ENCODE assay signal across 18 cellular contexts in genomic region chr4:16521156-16521915, GRCh38.
A peak's percentile ranks its signal among the peaks of the same experiment; 100 is the strongest.
DNase-seq lines count a peak whose midpoint lies in the region; ATAC-seq, FAIRE-seq and TF ChIP-seq lines count a peak whose summit lies in the region.
"Had no signal": no experiment of that assay in that cellular context is flagged by ENCODE, and none has a peak within 500 bp of the region (broad histone marks: within the 10 kb centered on the region; RNA-seq: fewer than 3 reads in every experiment).

No MANE protein-coding gene starts in this region.

- no peaks in the 10 kb centered on the region for H3K27me3 Mint-ChIP-seq in WTC11 (ENCODE audit: low read depth)
- H3K27me3 Mint-ChIP-seq: CD4-positive, alpha-beta T cell had no signal

- no peak overlapping the region for H2BK120ac ChIP-seq in mesenchymal stem cell (ENCODE audit: low read depth, low read length)

- no peak overlapping the region for H3K4ac ChIP-seq in mesenchymal stem cell (ENCODE audit: low read depth in 1 of 2, low read length in 2 of 2)

- H3K79me1 ChIP-seq in mesenchymal stem cell (replicated peaks; ENCODE audit: low read length, poor library complexity, severe bottlenecking) = no peaks in the 10 kb centered on the region

- peak; percentile 23 for FAIRE-seq in bronchial epithelial cell (lab: Jason Lieb, UNC)
- FAIRE-seq: GM12892, GM18507, H54 had no signal

- no peak overlapping the region for H2BK15ac ChIP-seq in mesenchymal stem cell (ENCODE audit: low read depth, poor library complexity, severe bottlenecking)

- no peak overlapping the region for H3K27ac Mint-ChIP-seq in WTC11
- H3K27ac Mint-ChIP-seq: CD4-positive, alpha-beta T cell; GM23338 had no signal

- no peak overlapping the region for H4K91ac ChIP-seq in mesenchymal stem cell (ENCODE audit: low read length)

- H3K27ac ChIP-seq in mesenchymal stem cell (ENCODE audit: low read length, poor library complexity, severe bottlenecking) = no peak overlapping the region
- H3K27ac ChIP-seq: C4-2B, HL-60 had no signal

- no peaks in the 10 kb centered on the region for H3K4me1 ChIP-seq in mesenchymal stem cell (ENCODE audit: control insufficient read depth, insufficient read depth, low read depth, low read length)

- H3K27me3 ChIP-seq in bronchial epithelial cell (ENCODE audit: control insufficient read depth, insufficient read depth, low read length) = no peaks in the 10 kb centered on the region
- no peaks in the 10 kb centered on the region for H3K27me3 ChIP-seq in mesenchymal stem cell (ENCODE audit: control insufficient read depth in 1 of 2, insufficient read depth in 1 of 2, low read length in 2 of 2)

- H3K9me3 Mint-ChIP-seq in WTC11 = no peaks in the 10 kb centered on the region
- H3K9me3 Mint-ChIP-seq: CD4-positive, alpha-beta T cell; GM23338 had no signal

- no peak overlapping the region for H3K4me3 Mint-ChIP-seq in WTC11
- H3K4me3 Mint-ChIP-seq: CD4-positive, alpha-beta T cell; GM23338 had no signal

- H3K23ac ChIP-seq in mesenchymal stem cell (ENCODE audit: low read length in 2 of 2) = no peak overlapping the region

- H2BK5ac ChIP-seq in mesenchymal stem cell (ENCODE audit: low read depth, low read length, poor library complexity, severe bottlenecking) = no peak overlapping the region

- CTCF ChIA-PET in WTC11 (lab: Charles Lee) = interaction anchor here (1.8 kb wide), 1 partner anchor 61 kb away, joined by 4 read pairs; no protein-coding TSS in a partner anchor

- H2BK12ac ChIP-seq in mesenchymal stem cell (ENCODE audit: low read length in 2 of 2) = no peak overlapping the region

- peak overlapping the region; percentile 27 for H2AFZ ChIP-seq in mesenchymal stem cell (ENCODE audit: low read depth, low read length)
- H2AFZ ChIP-seq: GM23338 had no signal

- no peak overlapping the region for H4K8ac ChIP-seq in mesenchymal stem cell (ENCODE audit: low read length)

- no peak overlapping the region for H3K18ac ChIP-seq in mesenchymal stem cell (ENCODE audit: low read depth in 1 of 2, low read length in 2 of 2)

- no peaks in the 10 kb centered on the region for H3K36me3 Mint-ChIP-seq in WTC11

- H3K14ac ChIP-seq in mesenchymal stem cell (ENCODE audit: low read length in 2 of 2) = no peak overlapping the region

- no peaks in the 10 kb centered on the region for H3K36me3 ChIP-seq in bronchial epithelial cell (ENCODE audit: control insufficient read depth, insufficient read depth, low read length)
- peaks cover 0 to 4% of the 10 kb centered on the region in 2 experiments for H3K36me3 ChIP-seq in mesenchymal stem cell (ENCODE audit: control insufficient read depth in 1 of 2, insufficient read depth in 2 of 2, low read depth in 1 of 2, low read length in 2 of 2)

- H3K4me3 ChIP-seq in bronchial epithelial cell (ENCODE audit: low read depth, low read length) = no peak overlapping the region
- no peak overlapping the region for H3K4me3 ChIP-seq in mesenchymal stem cell (ENCODE audit: insufficient read depth in 1 of 2, low read depth in 1 of 2, low read length in 2 of 2)
- H3K4me3 ChIP-seq: GM23338 had no signal

- H3K4me1 Mint-ChIP-seq in WTC11 = peaks cover 22% of the 10 kb centered on the region

- TF ChIP-seq CTCF in bronchial epithelial cell (IDR thresholded peaks at IDR 0.05; ENCODE audit: insufficient read depth, low read length, severe bottlenecking) (no peak), WTC11 (IDR thresholded peaks at IDR 0.05) (no peak)

- POLR2A ChIA-PET in WTC11 (lab: Charles Lee) = no interaction called here

- ATAC-seq in GM21576 (IDR thresholded peaks at IDR 0.05; ENCODE audit: unreplicated experiment) (no peak), WTC11 (no peak)
- ATAC-seq: GM23338 had no signal

- no peak overlapping the region for H3K9ac ChIP-seq in mesenchymal stem cell (ENCODE audit: low read length)

- 93% methylated on average over 1 of the region's 1 CpG for WGBS in mesenchymal stem cell

- DNase-seq in SK-N-DZ (ENCODE audit: low spot score) = peak; percentile 90
- DNase-seq in bronchial epithelial cell (ENCODE audit: low read depth) = no peak
- no peak for DNase-seq in mesenchymal stem cell
- no peak for DNase-seq in Ammon's horn (ENCODE audit: low spot score)
- DNase-seq in WTC11 (ENCODE audit: low spot score) = no peak
- DNase-seq: CD4-positive, alpha-beta T cell; DMS153; DMS79; GDM1; HCEC 1CT; IMR-90 had no signal

- no peaks in the 10 kb centered on the region for H3K9me3 ChIP-seq in mesenchymal stem cell (ENCODE audit: control insufficient read depth, low read length)

- no peak overlapping the region for H2AK5ac ChIP-seq in mesenchymal stem cell (ENCODE audit: low read length, severe bottlenecking)

- H3K4me2 ChIP-seq in mesenchymal stem cell (ENCODE audit: low read length, poor library complexity, severe bottlenecking) = no peak overlapping the region
- H3K4me2 ChIP-seq: GM23338 had no signal

TF ChIP-seq in WTC11, 78 proteins besides CTCF, POLR2A, EP300 and RAD21 (continues in another document):
- TF ChIP-seq ATF2 (CRISPR knock-in tag; IDR thresholded peaks at IDR 0.05; ENCODE audit: borderline replicate concordance, low read depth) (no peak), ZBTB43 (CRISPR knock-in tag; IDR thresholded peaks at IDR 0.05) (no peak), HMGXB4 (CRISPR knock-in tag; IDR thresholded peaks at IDR 0.05) (no peak), NFYB (CRISPR knock-in tag; conservative IDR thresholded peaks at IDR 0.05; ENCODE audit: low read depth) (no peak), GRHL2 (CRISPR knock-in tag; IDR thresholded peaks at IDR 0.05; ENCODE audit: insufficient replicate concordance, severe bottlenecking) (no peak), FOXK1 (CRISPR knock-in tag; IDR thresholded peaks at IDR 0.05) (no peak), MLX (CRISPR knock-in tag; IDR thresholded peaks at IDR 0.05) (no peak), IRF2 (CRISPR knock-in tag; IDR thresholded peaks at IDR 0.05; ENCODE audit: borderline replicate concordance, low read depth) (no peak), ZNF425 (CRISPR knock-in tag; conservative IDR thresholded peaks at IDR 0.05) (no peak)
